In the genomic region with DNA sequence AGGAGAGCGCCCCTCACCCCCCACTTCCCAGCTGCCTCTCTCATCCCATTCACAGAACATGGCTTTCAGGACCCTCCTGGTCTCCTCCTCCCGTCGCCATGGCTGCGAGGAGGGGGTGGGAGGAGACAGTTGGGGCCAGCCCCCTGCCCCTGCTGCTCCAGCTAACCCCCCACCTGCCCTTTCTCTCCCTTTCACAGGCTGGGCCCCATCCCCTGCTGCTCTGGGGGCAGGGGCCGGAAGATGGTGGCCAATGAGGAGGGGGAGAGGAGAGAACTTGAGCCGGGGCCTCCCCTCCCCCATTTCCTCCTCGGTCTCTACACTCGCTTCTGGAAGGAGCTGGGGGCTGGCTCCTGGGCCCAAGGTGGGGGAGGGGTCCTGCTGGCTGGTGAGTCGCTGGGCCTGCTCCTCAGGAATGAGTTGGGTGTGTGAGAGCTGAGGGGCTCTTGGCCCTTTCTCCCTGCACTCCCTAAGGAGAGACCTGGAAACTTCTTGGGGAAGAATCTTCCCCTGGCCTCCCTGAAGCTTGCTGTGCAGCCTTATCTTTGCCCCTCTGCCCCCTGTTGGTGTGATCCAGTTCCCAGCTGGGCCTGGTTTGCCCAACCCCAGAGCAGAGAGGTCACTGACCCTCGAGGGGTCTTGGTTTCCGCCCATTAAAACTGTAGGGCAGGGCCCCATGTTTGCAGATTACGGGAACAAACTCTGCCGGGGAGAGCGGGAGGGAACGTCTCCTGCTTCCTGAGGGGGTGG, we compare ENCODE assay signal across 1 cellular context.
TF ChIP-seq lines count a peak whose summit lies in the region.

No MANE protein-coding gene starts in this region.

TF ChIP-seq in HepG2, 621 proteins besides CTCF, POLR2A, EP300 and RAD21 (continued from another document and continues in another):
- TF ChIP-seq SNAPC4 (CRISPR knock-in tag; IDR thresholded peaks at IDR 0.05) = peak; percentile 55; the same call in 1 of the 2 replicates
- TF ChIP-seq HNF4G (IDR thresholded peaks at IDR 0.05; ENCODE audit: borderline replicate concordance, low read depth, low read length) = peak; percentile 9; the same call in 1 of the 2 replicates
- TF ChIP-seq HNF4G (CRISPR knock-in tag; IDR thresholded peaks at IDR 0.05; ENCODE audit: borderline replicate concordance, low read depth) = no peak
- TF ChIP-seq ZFYVE20 (CRISPR knock-in tag; IDR thresholded peaks at IDR 0.05; ENCODE audit: borderline replicate concordance, low read depth) = no peak
- TF ChIP-seq, protein P1, sequence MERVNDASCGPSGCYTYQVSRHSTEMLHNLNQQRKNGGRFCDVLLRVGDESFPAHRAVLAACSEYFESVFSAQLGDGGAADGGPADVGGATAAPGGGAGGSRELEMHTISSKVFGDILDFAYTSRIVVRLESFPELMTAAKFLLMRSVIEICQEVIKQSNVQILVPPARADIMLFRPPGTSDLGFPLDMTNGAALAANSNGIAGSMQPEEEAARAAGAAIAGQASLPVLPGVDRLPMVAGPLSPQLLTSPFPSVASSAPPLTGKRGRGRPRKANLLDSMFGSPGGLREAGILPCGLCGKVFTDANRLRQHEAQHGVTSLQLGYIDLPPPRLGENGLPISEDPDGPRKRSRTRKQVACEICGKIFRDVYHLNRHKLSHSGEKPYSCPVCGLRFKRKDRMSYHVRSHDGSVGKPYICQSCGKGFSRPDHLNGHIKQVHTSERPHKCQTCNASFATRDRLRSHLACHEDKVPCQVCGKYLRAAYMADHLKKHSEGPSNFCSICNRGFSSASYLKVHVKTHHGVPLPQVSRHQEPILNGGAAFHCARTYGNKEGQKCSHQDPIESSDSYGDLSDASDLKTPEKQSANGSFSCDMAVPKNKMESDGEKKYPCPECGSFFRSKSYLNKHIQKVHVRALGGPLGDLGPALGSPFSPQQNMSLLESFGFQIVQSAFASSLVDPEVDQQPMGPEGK (CRISPR knock-in tag; IDR thresholded peaks at IDR 0.05) = peak; percentile 84
- peak; percentile 42; the same call in 1 of the 2 replicates for TF ChIP-seq HMG20A (CRISPR knock-in tag; IDR thresholded peaks at IDR 0.05; ENCODE audit: borderline replicate concordance)
- no peak for TF ChIP-seq MAFF (IDR thresholded peaks at IDR 0.05; ENCODE audit: low read depth, low read length)
- TF ChIP-seq, protein P2, sequence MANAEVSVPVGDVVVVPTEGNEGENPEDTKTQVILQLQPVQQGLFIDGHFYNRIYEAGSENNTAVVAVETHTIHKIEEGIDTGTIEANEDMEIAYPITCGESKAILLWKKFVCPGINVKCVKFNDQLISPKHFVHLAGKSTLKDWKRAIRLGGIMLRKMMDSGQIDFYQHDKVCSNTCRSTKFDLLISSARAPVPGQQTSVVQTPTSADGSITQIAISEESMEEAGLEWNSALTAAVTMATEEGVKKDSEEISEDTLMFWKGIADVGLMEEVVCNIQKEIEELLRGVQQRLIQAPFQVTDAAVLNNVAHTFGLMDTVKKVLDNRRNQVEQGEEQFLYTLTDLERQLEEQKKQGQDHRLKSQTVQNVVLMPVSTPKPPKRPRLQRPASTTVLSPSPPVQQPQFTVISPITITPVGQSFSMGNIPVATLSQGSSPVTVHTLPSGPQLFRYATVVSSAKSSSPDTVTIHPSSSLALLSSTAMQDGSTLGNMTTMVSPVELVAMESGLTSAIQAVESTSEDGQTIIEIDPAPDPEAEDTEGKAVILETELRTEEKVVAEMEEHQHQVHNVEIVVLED (CRISPR knock-in tag; IDR thresholded peaks at IDR 0.05; ENCODE audit: borderline replicate concordance) = peak; percentile 32; the same call in 1 of the 2 replicates
- peak; percentile 40; the same call in 1 of the 2 replicates for TF ChIP-seq SOX5 (CRISPR knock-in tag; IDR thresholded peaks at IDR 0.05; ENCODE audit: borderline replicate concordance)
- TF ChIP-seq ZNF343 (CRISPR knock-in tag; IDR thresholded peaks at IDR 0.05) = peak; percentile 99
- TF ChIP-seq SMAD9 (CRISPR knock-in tag; IDR thresholded peaks at IDR 0.05) = no peak
- TF ChIP-seq GLMP (CRISPR knock-in tag; IDR thresholded peaks at IDR 0.05; ENCODE audit: borderline replicate concordance) = no peak
- peak; percentile 32 for TF ChIP-seq ZMYM4 (CRISPR knock-in tag; IDR thresholded peaks at IDR 0.05)
- peak; percentile 55; the same call in 1 of the 2 replicates for TF ChIP-seq NCOA2 (CRISPR knock-in tag; IDR thresholded peaks at IDR 0.05)
- 0 out of 2 replicates have a peak, but pooled peaks have one; percentile 31 for TF ChIP-seq FOXA3 (CRISPR knock-in tag; IDR thresholded peaks at IDR 0.05)
- no peak for TF ChIP-seq ZNF207 (IDR thresholded peaks at IDR 0.05; ENCODE audit: borderline replicate concordance)
- TF ChIP-seq, protein P3, sequence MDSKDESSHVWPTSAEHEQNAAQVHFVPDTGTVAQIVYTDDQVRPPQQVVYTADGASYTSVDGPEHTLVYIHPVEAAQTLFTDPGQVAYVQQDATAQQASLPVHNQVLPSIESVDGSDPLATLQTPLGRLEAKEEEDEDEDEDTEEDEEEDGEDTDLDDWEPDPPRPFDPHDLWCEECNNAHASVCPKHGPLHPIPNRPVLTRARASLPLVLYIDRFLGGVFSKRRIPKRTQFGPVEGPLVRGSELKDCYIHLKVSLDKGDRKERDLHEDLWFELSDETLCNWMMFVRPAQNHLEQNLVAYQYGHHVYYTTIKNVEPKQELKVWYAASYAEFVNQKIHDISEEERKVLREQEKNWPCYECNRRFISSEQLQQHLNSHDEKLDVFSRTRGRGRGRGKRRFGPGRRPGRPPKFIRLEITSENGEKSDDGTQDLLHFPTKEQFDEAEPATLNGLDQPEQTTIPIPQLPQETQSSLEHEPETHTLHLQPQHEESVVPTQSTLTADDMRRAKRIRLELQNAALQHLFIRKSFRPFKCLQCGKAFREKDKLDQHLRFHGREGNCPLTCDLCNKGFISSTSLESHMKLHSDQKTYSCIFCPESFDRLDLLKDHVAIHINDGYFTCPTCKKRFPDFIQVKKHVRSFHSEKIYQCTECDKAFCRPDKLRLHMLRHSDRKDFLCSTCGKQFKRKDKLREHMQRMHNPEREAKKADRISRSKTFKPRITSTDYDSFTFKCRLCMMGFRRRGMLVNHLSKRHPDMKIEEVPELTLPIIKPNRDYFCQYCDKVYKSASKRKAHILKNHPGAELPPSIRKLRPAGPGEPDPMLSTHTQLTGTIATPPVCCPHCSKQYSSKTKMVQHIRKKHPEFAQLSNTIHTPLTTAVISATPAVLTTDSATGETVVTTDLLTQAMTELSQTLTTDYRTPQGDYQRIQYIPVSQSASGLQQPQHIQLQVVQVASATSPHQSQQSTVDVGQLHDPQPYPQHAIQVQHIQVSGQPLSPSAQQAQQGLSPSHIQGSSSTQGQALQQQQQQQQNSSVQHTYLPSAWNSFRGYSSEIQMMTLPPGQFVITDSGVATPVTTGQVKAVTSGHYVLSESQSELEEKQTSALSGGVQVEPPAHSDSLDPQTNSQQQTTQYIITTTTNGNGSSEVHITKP (CRISPR knock-in tag; IDR thresholded peaks at IDR 0.05; ENCODE audit: low read depth) = peak; percentile 85
- no peak for TF ChIP-seq ZNF263 (CRISPR knock-in tag; IDR thresholded peaks at IDR 0.05)
- peak; percentile 35 for TF ChIP-seq THAP11 (CRISPR knock-in tag; IDR thresholded peaks at IDR 0.05)
- TF ChIP-seq GZF1 (CRISPR knock-in tag; IDR thresholded peaks at IDR 0.05) = 0 out of 2 replicates have a peak, but pooled peaks have one; percentile 44
- TF ChIP-seq, protein P4, sequence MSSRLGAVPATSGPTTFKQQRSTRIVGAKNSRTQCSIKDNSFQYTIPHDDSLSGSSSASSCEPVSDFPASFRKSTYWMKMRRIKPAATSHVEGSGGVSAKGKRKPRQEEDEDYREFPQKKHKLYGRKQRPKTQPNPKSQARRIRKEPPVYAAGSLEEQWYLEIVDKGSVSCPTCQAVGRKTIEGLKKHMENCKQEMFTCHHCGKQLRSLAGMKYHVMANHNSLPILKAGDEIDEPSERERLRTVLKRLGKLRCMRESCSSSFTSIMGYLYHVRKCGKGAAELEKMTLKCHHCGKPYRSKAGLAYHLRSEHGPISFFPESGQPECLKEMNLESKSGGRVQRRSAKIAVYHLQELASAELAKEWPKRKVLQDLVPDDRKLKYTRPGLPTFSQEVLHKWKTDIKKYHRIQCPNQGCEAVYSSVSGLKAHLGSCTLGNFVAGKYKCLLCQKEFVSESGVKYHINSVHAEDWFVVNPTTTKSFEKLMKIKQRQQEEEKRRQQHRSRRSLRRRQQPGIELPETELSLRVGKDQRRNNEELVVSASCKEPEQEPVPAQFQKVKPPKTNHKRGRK (CRISPR knock-in tag; IDR thresholded peaks at IDR 0.05) = no peak
- 0 out of 2 replicates have a peak, but pooled peaks have one; percentile 15 for TF ChIP-seq KDM6A (CRISPR knock-in tag; IDR thresholded peaks at IDR 0.05; ENCODE audit: low read depth)
- 0 out of 2 replicates have a peak, but pooled peaks have one; percentile 68 for TF ChIP-seq POGK (CRISPR knock-in tag; conservative IDR thresholded peaks at IDR 0.05)
- TF ChIP-seq PITX1 (CRISPR knock-in tag; IDR thresholded peaks at IDR 0.05) = 0 out of 2 replicates have a peak, but pooled peaks have one; percentile 33
- TF ChIP-seq ELF1 (CRISPR knock-in tag; IDR thresholded peaks at IDR 0.05) = no peak
- TF ChIP-seq SALL1 (CRISPR knock-in tag; IDR thresholded peaks at IDR 0.05) = peak; percentile 55
- no peak for TF ChIP-seq FOXA1 (IDR thresholded peaks at IDR 0.05)
- TF ChIP-seq FOXA1 (CRISPR knock-in tag; IDR thresholded peaks at IDR 0.05) = peak; percentile 37; the same call in 1 of the 2 replicates
- TF ChIP-seq NR2F2 (IDR thresholded peaks at IDR 0.05; ENCODE audit: borderline replicate concordance, low read depth) = peak; percentile 76
- TF ChIP-seq ZBTB42 (CRISPR knock-in tag; IDR thresholded peaks at IDR 0.05) = no peak
- no peak for TF ChIP-seq ZNF143 (CRISPR knock-in tag; IDR thresholded peaks at IDR 0.05)
- peak; percentile 81 for TF ChIP-seq ETV5 (CRISPR knock-in tag; IDR thresholded peaks at IDR 0.05; ENCODE audit: borderline replicate concordance)
- no peak for TF ChIP-seq SIX1 (CRISPR knock-in tag; IDR thresholded peaks at IDR 0.05; ENCODE audit: borderline replicate concordance)
- TF ChIP-seq ZFP90 (CRISPR knock-in tag; IDR thresholded peaks at IDR 0.05; ENCODE audit: borderline replicate concordance) = 0 out of 2 replicates have a peak, but pooled peaks have one; percentile 35
- peak; percentile 75 for TF ChIP-seq SP5 (CRISPR knock-in tag; IDR thresholded peaks at IDR 0.05; ENCODE audit: borderline replicate concordance, low read depth)
- TF ChIP-seq ZNF841 (CRISPR knock-in tag; IDR thresholded peaks at IDR 0.05; ENCODE audit: borderline replicate concordance) = no peak
- no peak for TF ChIP-seq U2AF1 (optimal IDR thresholded peaks at IDR 0.05; ENCODE audit: low read depth, low read length)
- no peak; the same call in 1 of the 2 replicates for TF ChIP-seq NFYC (CRISPR knock-in tag; IDR thresholded peaks at IDR 0.05)
- TF ChIP-seq ZNF891 (CRISPR knock-in tag; IDR thresholded peaks at IDR 0.05) = peak; percentile 77
- no peak for TF ChIP-seq FIP1L1 (IDR thresholded peaks at IDR 0.05; ENCODE audit: borderline replicate concordance, insufficient read depth, low read depth, low read length)
- TF ChIP-seq FOXP1 (IDR thresholded peaks at IDR 0.05) = no peak
- peak; percentile 33; the same call in 1 of the 2 replicates for TF ChIP-seq FOXP1 (CRISPR knock-in tag; IDR thresholded peaks at IDR 0.05)
- TF ChIP-seq BORCS8-MEF2B (CRISPR knock-in tag; IDR thresholded peaks at IDR 0.05) = no peak
- no peak for TF ChIP-seq JARID2 (CRISPR knock-in tag; IDR thresholded peaks at IDR 0.05; ENCODE audit: insufficient replicate concordance)
- no peak for TF ChIP-seq ZSCAN12 (CRISPR knock-in tag; IDR thresholded peaks at IDR 0.05)
- no peak for TF ChIP-seq TBP (CRISPR knock-in tag; IDR thresholded peaks at IDR 0.05)
